1 cellular context compared by ENCODE assay signal in genomic region chr6:11766589-11767450, GRCh38.
TF ChIP-seq lines count a peak whose summit lies in the region.

No MANE protein-coding gene starts in this region.

TF ChIP-seq in K562, 482 proteins besides CTCF, POLR2A, EP300 and RAD21:
- TF ChIP-seq BRF2 (IDR thresholded peaks at IDR 0.05; ENCODE audit: borderline replicate concordance, insufficient read depth, insufficient read length) = no peak
- 0 out of 2 replicates have a peak, but pooled peaks have one; percentile 9 for TF ChIP-seq GATA2 (CRISPR knock-in tag; IDR thresholded peaks at IDR 0.05)
- 0 out of 2 replicates have a peak, but pooled peaks have one; percentile 10 for TF ChIP-seq MGA (IDR thresholded peaks at IDR 0.05)
- TF ChIP-seq ZNF592 (IDR thresholded peaks at IDR 0.05) = peak; percentile 49
